Comparison of ENCODE assay signal across 8 cellular contexts in the genomic region with DNA sequence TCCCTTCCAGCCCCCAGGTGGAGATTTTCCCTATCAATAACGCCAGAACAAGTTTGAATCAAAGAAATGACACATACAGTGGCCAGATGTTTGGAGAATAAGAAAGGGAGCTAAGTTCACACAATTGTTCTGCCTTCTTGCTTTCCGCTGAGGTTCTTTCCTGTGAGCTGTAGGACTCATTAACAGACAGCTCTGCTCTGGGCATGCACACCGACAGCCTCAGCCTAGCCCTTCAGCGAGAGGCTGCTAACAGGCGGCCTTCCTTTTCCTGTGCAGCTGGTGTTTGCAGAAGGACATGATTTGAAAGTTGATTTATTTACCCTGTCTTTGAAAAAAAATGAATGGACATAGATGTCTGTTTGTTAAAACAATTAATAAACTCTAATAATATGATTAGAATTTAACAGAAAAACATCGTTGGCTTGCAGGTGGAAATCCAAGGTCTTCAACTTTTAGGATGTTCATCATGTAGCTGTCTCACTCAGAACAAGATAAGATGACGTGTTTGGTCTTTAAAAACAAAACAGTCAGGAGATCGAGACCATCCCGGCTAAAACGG.
A peak's percentile ranks its signal among the peaks of the same experiment; 100 is the strongest.
DNase-seq lines count a peak whose midpoint lies in the region; ATAC-seq and TF ChIP-seq lines count a peak whose summit lies in the region.

No MANE protein-coding gene starts in this region.

- DNase-seq in GM12865 (ENCODE audit: low read depth) (peak; percentile 38), NCI-H510A treated with DMSO at 0.1 percent for 48 hours (lab: John Stamatoyannopoulos, UW) (peak; percentile 92), SK-N-DZ (ENCODE audit: low spot score) (no peak), posterior vena cava (ENCODE audit: low spot score) (no peak), NCI-H82 (lab: John Stamatoyannopoulos, UW) (no peak)
- peak; percentile 57 for DNase-seq in central memory CD4-positive, alpha-beta T cell

- ATAC-seq in GM21737 (IDR thresholded peaks at IDR 0.05; ENCODE audit: unreplicated experiment) = peak; percentile 93
- no peak for ATAC-seq in GM18520 (IDR thresholded peaks at IDR 0.05; ENCODE audit: unreplicated experiment)

- TF ChIP-seq CTCF in GM12865 (IDR thresholded peaks at IDR 0.05; ENCODE audit: insufficient read depth, low read depth, low read length, missing control alignments) = no peak

- H3K4me3 ChIP-seq in GM12865 (ENCODE audit: low read depth, low read length) = no peak overlapping the region

- intact Hi-C loops in posterior vena cava (cut with DNase I) = no loop called here

Comparison
In these comparisons a context has a peak if more than half of its experiments do, and no peak if none do; other contexts are left out.
1. DNase-seq: peak in GM12865 (single experiment), NCI-H510A treated with DMSO at 0.1 percent for 48 hours (single experiment) and central memory CD4-positive, alpha-beta T cell (single experiment); none in SK-N-DZ (single experiment), posterior vena cava (single experiment) and NCI-H82 (single experiment).